In genomic region chr22:35544189-35544588, GRCh38 we compare ENCODE assay signal across 16 cellular contexts. TPM values are rescaled to one million over a fixed set of nuclear protein-coding genes. Genes with fewer than 3 reads are reported as not detected.
"Had no signal": no experiment of that assay in that cellular context is flagged by ENCODE, and none has a peak within 500 bp of the region (broad histone marks: within the 10 kb centered on the region; RNA-seq: fewer than 3 reads in every experiment).

No MANE protein-coding gene starts in this region.

- H3K36me3 Mint-ChIP-seq: activated naive CD8-positive, alpha-beta T cell treated with anti-CD3 and anti-CD28 coated beads, Interleukin-2, amount 10 ng/mL, durations not matched to agents 7 days and 5 days; naive thymus-derived CD8-positive, alpha-beta T cell had no signal

- ATAC-seq: effector memory CD8-positive, alpha-beta T cell; mucosa of descending colon had no signal

- H3K9me3 Mint-ChIP-seq: activated naive CD8-positive, alpha-beta T cell treated with anti-CD3 and anti-CD28 coated beads, Interleukin-2, amount 10 ng/mL, durations not matched to agents 7 days and 5 days; effector memory CD8-positive, alpha-beta T cell; naive thymus-derived CD8-positive, alpha-beta T cell had no signal

- H3K4me3 ChIP-seq: mucosa of descending colon had no signal

- DNase-seq: activated CD4-positive, alpha-beta T cell treated with anti-CD3 and anti-CD28 coated beads, Interleukin-2, amount 50 U/mL, for 1 hour; activated naive CD4-positive, alpha-beta T cell; activated naive CD8-positive, alpha-beta T cell treated with anti-CD3 and anti-CD28 coated beads, Interleukin-2, amount 10 ng/mL, durations not matched to agents 7 days and 5 days; activated T-cell treated with anti-CD3 and anti-CD28 coated beads for 4 hours; dermis blood vessel endothelial cell; effector memory CD8-positive, alpha-beta T cell; foreskin melanocyte; mucosa of descending colon; nucleus accumbens; posterior cingulate gyrus; retina; stimulated activated CD4-positive, alpha-beta T cell treated with anti-CD3 and anti-CD28 coated beads, Interleukin-2, amount 100 ng/mL, for 48 hours; stimulated activated naive CD4-positive, alpha-beta T cell; trophoblast cell had no signal

- H3K4me3 Mint-ChIP-seq: activated naive CD8-positive, alpha-beta T cell treated with anti-CD3 and anti-CD28 coated beads, Interleukin-2, amount 10 ng/mL, durations not matched to agents 7 days and 5 days; effector memory CD8-positive, alpha-beta T cell had no signal

- H3K9me3 ChIP-seq: mucosa of descending colon had no signal

- H3K27ac Mint-ChIP-seq: activated naive CD8-positive, alpha-beta T cell treated with anti-CD3 and anti-CD28 coated beads, Interleukin-2, amount 10 ng/mL, durations not matched to agents 7 days and 5 days; effector memory CD8-positive, alpha-beta T cell had no signal

RNA-seq across cellular contexts. Expression of gene RASD2, which starts 3.6 kb away (rescaled TPM):
- total RNA-seq: activated naive CD8-positive, alpha-beta T cell treated with anti-CD3 and anti-CD28 coated beads, Interleukin-2, amount 10 ng/mL, durations not matched to agents 7 days and 5 days; lung microvascular endothelial cell; naive thymus-derived CD8-positive, alpha-beta T cell had no signal
